ENCODE assay signal across 13 cellular contexts in the genomic region with DNA sequence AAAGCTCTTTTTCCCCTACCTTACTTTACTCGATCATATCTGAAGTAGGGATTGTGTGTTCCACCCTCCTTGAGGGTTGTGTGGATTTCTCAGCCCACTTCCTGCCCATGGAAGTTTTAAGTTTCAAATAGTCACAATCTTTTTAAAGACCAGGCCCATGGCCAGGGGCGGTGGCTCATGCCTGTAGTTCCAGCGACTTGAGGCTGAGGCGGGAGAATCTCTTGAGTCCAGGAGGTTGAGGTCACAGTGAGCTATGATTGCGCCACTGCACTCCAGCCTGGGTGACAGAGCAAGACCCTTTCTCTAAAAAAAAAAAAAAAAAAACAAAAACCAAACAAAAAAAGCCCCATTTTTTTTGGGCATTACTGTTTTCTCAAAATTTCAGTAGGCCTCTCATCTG. TPM values are rescaled to one million over a fixed set of nuclear protein-coding genes. Genes with fewer than 3 reads are reported as not detected.
DNase-seq lines count a peak whose midpoint lies in the region; ATAC-seq and TF ChIP-seq lines count a peak whose summit lies in the region.
"Had no signal": no experiment of that assay in that cellular context is flagged by ENCODE, and none has a peak within 500 bp of the region (broad histone marks: within the 10 kb centered on the region; RNA-seq: fewer than 3 reads in every experiment).

No MANE protein-coding gene starts in this region.

- H3K9ac ChIP-seq in colonic mucosa (ENCODE audit: low read depth in 2 of 2, low read length in 2 of 2): no peak overlapping the region

- peak; percentile 23 for DNase-seq in M059J (ENCODE audit: low read depth)
- peak; percentile 34 for DNase-seq in colonic mucosa
- DNase-seq in lower lobe of right lung: peak; percentile 78
- peak; percentile 76 for DNase-seq in stromal cell of bone marrow (ENCODE audit: low read depth)
- no peak for DNase-seq in medulla oblongata (ENCODE audit: extremely low spot score)
- DNase-seq in DMS153 treated with DMSO at 0.1 percent for 48 hours (lab: John Stamatoyannopoulos, UW; ENCODE audit: unreplicated experiment): no peak
- DNase-seq: effector memory CD4-positive, alpha-beta T cell; NCI-H1436; NCI-H524 treated with DMSO at 0.1 percent for 48 hours had no signal

- H3K4me1 ChIP-seq in colonic mucosa: no peaks in the 10 kb centered on the region
- H3K4me1 ChIP-seq in lower lobe of right lung: peaks cover 11% of the 10 kb centered on the region

- H3K27me3 ChIP-seq in colonic mucosa (no peaks in the 10 kb centered on the region), lower lobe of right lung (ENCODE audit: low read depth) (no peaks in the 10 kb centered on the region)

- ATAC-seq in lower lobe of right lung: peak; percentile 76 to 80
- ATAC-seq in HG02571 (IDR thresholded peaks at IDR 0.05; ENCODE audit: unreplicated experiment): no peak
- ATAC-seq in HG03095 (IDR thresholded peaks at IDR 0.05; ENCODE audit: unreplicated experiment): no peak

- H3K9me3 ChIP-seq in colonic mucosa: no peaks in the 10 kb centered on the region
- no peaks in the 10 kb centered on the region for H3K9me3 ChIP-seq in lower lobe of right lung

- H3K27ac ChIP-seq in colonic mucosa: no peak overlapping the region
- H3K27ac ChIP-seq in lower lobe of right lung: peak overlapping the region; percentile 73

- H3K4me3 ChIP-seq in colonic mucosa (no peak overlapping the region), lower lobe of right lung (no peak overlapping the region)

- TF ChIP-seq CTCF in colonic mucosa (IDR thresholded peaks at IDR 0.05) (no peak), lower lobe of right lung (IDR thresholded peaks at IDR 0.05) (no peak)

- no peaks in the 10 kb centered on the region for H3K36me3 ChIP-seq in colonic mucosa
- H3K36me3 ChIP-seq in lower lobe of right lung: peaks cover 31% of the 10 kb centered on the region

- intact Hi-C loops in colonic mucosa (cut with DNase I): no loop called here
- intact Hi-C loops in lower lobe of right lung (cut with DNase I): no loop called here

RNA-seq across cellular contexts. Expression of gene LRRC10B, which starts 36.3 kb away (rescaled TPM):
- 0.64 and 2.4 TPM in 2 replicates for total RNA-seq in M059J (2014; rRNA removed; shearing (Covaris generic))
- total RNA-seq in colonic mucosa (1 to 10 TPM in 1 of 2 donors, under 1 TPM in 1; 0.54 to 1.3 TPM), lower lobe of right lung (6.4 TPM)
- total RNA-seq: activated CD8-positive, alpha-beta memory T cell treated with anti-CD3 and anti-CD28 coated beads for 36 hours; B cell had no signal

RNA-seq across cellular contexts. Expression of gene SDHAF2, which starts 42.4 kb away (rescaled TPM):
- total RNA-seq in M059J (2014; rRNA removed; shearing (Covaris generic)): 39.9 and 99.0 TPM in 2 replicates
- total RNA-seq in colonic mucosa: 10 to 100 TPM; 38.3 to 38.5 TPM
- total RNA-seq in lower lobe of right lung: 35.2 TPM

RNA-seq across cellular contexts. Expression of gene CPSF7, which starts 42.5 kb away (rescaled TPM):
- total RNA-seq in M059J (2014; rRNA removed; shearing (Covaris generic)): 53.8 and 59.7 TPM in 2 replicates
- total RNA-seq in colonic mucosa: 10 to 100 TPM; 56.2 to 65.8 TPM
- 69.8 TPM for total RNA-seq in lower lobe of right lung

Comparison
In these comparisons a context has a peak if more than half of its experiments do, and no peak if none do; other contexts are left out.
1. DNase-seq: peak in M059J (single experiment), colonic mucosa (single experiment), lower lobe of right lung (single experiment) and stromal cell of bone marrow (single experiment); none in medulla oblongata (single experiment) and DMS153 treated with DMSO at 0.1 percent for 48 hours (single experiment).
2. ATAC-seq: peak in lower lobe of right lung (2 of 2); none in HG02571 (single experiment) and HG03095 (single experiment).